In the genomic region with DNA sequence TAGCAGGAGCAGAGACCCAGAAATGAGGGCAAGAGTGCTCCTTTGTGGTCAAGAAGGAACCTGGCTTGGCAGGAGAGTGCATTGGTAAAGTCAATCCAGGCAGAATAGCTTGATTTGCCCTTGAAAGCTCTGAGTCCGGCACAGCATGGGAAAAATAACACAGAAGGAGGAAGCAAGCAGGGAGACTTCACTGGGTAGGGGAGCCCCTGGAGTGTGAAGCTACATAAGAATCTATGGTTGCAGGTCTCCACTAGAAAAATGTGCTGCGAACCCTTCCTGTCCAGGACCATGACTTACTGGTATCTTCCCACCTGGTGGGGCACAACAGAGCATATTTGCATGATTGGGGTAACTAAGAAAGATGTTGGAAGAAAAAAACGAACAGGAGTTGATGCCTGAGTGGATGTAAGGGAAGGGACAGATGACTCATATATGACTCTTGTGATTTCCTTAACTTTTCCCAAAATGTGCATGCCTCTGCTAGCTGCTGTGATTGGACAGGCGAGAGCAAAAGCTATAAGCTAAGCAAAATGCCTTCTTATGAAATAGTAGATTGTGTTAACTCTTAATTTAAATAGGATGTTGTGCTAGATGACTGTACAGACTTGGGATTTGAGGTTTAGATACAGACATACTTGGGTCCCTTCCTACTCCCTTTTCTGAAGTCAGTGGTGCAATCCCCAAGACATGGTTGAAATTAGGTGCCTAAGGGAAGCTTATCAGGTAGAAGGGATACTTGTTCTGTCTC, we compare ENCODE assay signal across 11 cellular contexts.
DNase-seq lines count a peak whose midpoint lies in the region; ATAC-seq and TF ChIP-seq lines count a peak whose summit lies in the region.
"Had no signal": no experiment of that assay in that cellular context is flagged by ENCODE, and none has a peak within 500 bp of the region (broad histone marks: within the 10 kb centered on the region; RNA-seq: fewer than 3 reads in every experiment).

No MANE protein-coding gene starts in this region.

- CTCF ChIA-PET in AG04449 (lab: Yijun Ruan, JAX): no interaction called here

- H3K36me3 Mint-ChIP-seq in dendritic cell treated with granulocyte-macrophage colony-stimulating factor and Interleukin-4, amounts not matched to agents 40 ng/mL and 50 ng/mL, for 4 days (ENCODE audit: low read depth): peaks cover 11% of the 10 kb centered on the region
- H3K36me3 Mint-ChIP-seq in nephron (ENCODE audit: low read depth): peaks cover under 1% of the 10 kb centered on the region

- peak overlapping the region; percentile 90 for H3K27ac Mint-ChIP-seq in dendritic cell treated with granulocyte-macrophage colony-stimulating factor and Interleukin-4, amounts not matched to agents 40 ng/mL and 50 ng/mL, for 4 days
- H3K27ac Mint-ChIP-seq in nephron: peak overlapping the region in 2 of 3 experiments; percentile 7 to 24

- peaks cover 61% of the 10 kb centered on the region for H3K4me1 Mint-ChIP-seq in dendritic cell treated with granulocyte-macrophage colony-stimulating factor and Interleukin-4, amounts not matched to agents 40 ng/mL and 50 ng/mL, for 4 days (ENCODE audit: low read depth)
- H3K4me1 Mint-ChIP-seq in nephron: peaks cover 25% of the 10 kb centered on the region

- POLR2A ChIA-PET in AG04449 (lab: Yijun Ruan, JAX): no interaction called here

- H3K4me3 ChIP-seq in AG04449 (ENCODE audit: low read depth, low read length): no peak overlapping the region
- H3K4me3 ChIP-seq: BLaER1 had no signal

- TF ChIP-seq CTCF in AG04449 (IDR thresholded peaks at IDR 0.05; ENCODE audit: insufficient read depth, low read length, missing control alignments) (no peak), nephron (IDR thresholded peaks at IDR 0.05; ENCODE audit: unreplicated experiment in 3 of 3) (no peak)

- no peaks in the 10 kb centered on the region for H3K27me3 Mint-ChIP-seq in dendritic cell treated with granulocyte-macrophage colony-stimulating factor and Interleukin-4, amounts not matched to agents 40 ng/mL and 50 ng/mL, for 4 days
- no peaks in the 10 kb centered on the region for H3K27me3 Mint-ChIP-seq in nephron (ENCODE audit: low read depth)

- DNase-seq in AG04449 (ENCODE audit: low read depth, low spot score): peak; percentile 63
- DNase-seq in NCI-H226: peak; percentile 16
- DNase-seq in DMS79 (lab: John Stamatoyannopoulos, UW): no peak
- no peak for DNase-seq in NCI-H1436 (lab: John Stamatoyannopoulos, UW)
- DNase-seq: left cardiac atrium, T-helper 2 cell had no signal

- H3K9me3 Mint-ChIP-seq in dendritic cell treated with granulocyte-macrophage colony-stimulating factor and Interleukin-4, amounts not matched to agents 40 ng/mL and 50 ng/mL, for 4 days: no peaks in the 10 kb centered on the region
- H3K9me3 Mint-ChIP-seq in nephron: peaks cover 24% of the 10 kb centered on the region

- intact Hi-C loops in dendritic cell treated with granulocyte-macrophage colony-stimulating factor and Interleukin-4, amounts not matched to agents 40 ng/mL and 50 ng/mL, for 4 days (cut with micrococcal nuclease): no loop called here

- ATAC-seq in HG03280 (IDR thresholded peaks at IDR 0.05; ENCODE audit: unreplicated experiment): no peak
- no peak for ATAC-seq in HG02798 (IDR thresholded peaks at IDR 0.05; ENCODE audit: poor library complexity, unreplicated experiment)
- ATAC-seq: left cardiac atrium had no signal

- H3K4me3 Mint-ChIP-seq in dendritic cell treated with granulocyte-macrophage colony-stimulating factor and Interleukin-4, amounts not matched to agents 40 ng/mL and 50 ng/mL, for 4 days: peak overlapping the region; percentile 68
- peak overlapping the region in 2 of 3 experiments; percentile 28 to 83 for H3K4me3 Mint-ChIP-seq in nephron

Comparison
In these comparisons a context has a peak if more than half of its experiments do, and no peak if none do; other contexts are left out.
1. DNase-seq: peak in AG04449 (single experiment) and NCI-H226 (single experiment); none in DMS79 (single experiment) and NCI-H1436 (single experiment).